In genomic region chr6:139161169-139161568, GRCh38 we compare ENCODE assay signal across 8 cellular contexts.
DNase-seq lines count a peak whose midpoint lies in the region; ATAC-seq and TF ChIP-seq lines count a peak whose summit lies in the region.

No MANE protein-coding gene starts in this region.

- no peak for TF ChIP-seq CTCF in foreskin fibroblast (IDR thresholded peaks at IDR 0.05; ENCODE audit: low read depth, low read length)

- DNase-seq in DMS79 treated with DMSO at 0.1 percent for 48 hours (lab: John Stamatoyannopoulos, UW) = peak; percentile 71
- peak; percentile 54 for DNase-seq in activated CD4-positive, alpha-beta T cell treated with anti-CD3 and anti-CD28 coated beads for 48 hours
- peak; percentile 23 to 59 for DNase-seq in foreskin fibroblast
- DNase-seq in NCI-H2196 treated with DMSO at 0.1 percent for 48 hours (lab: John Stamatoyannopoulos, UW; ENCODE audit: unreplicated experiment) = no peak
- no peak for DNase-seq in NCI-H2227 treated with DMSO at 0.1 percent for 48 hours (lab: John Stamatoyannopoulos, UW)
- no peak for DNase-seq in amygdala (lab: John Stamatoyannopoulos, UW)
- DNase-seq in NCI-H82 treated with DMSO at 0.1 percent for 48 hours (lab: John Stamatoyannopoulos, UW; ENCODE audit: unreplicated experiment) = no peak

- ATAC-seq in HG03064 (IDR thresholded peaks at IDR 0.05; ENCODE audit: low read depth, unreplicated experiment) = peak; percentile 22

- H3K4me3 ChIP-seq in foreskin fibroblast (ENCODE audit: low read depth in 1 of 2, low read length in 2 of 2) = no peak overlapping the region

Comparison
In these comparisons a context has a peak if more than half of its experiments do, and no peak if none do; other contexts are left out.
1. DNase-seq: peak in DMS79 treated with DMSO at 0.1 percent for 48 hours (single experiment), activated CD4-positive, alpha-beta T cell treated with anti-CD3 and anti-CD28 coated beads for 48 hours (single experiment) and foreskin fibroblast (2 of 2); none in NCI-H2196 treated with DMSO at 0.1 percent for 48 hours (single experiment), NCI-H2227 treated with DMSO at 0.1 percent for 48 hours (single experiment), amygdala (0 of 56) and NCI-H82 treated with DMSO at 0.1 percent for 48 hours (single experiment).